Comparison of ENCODE assay signal across 8 cellular contexts in the genomic region with DNA sequence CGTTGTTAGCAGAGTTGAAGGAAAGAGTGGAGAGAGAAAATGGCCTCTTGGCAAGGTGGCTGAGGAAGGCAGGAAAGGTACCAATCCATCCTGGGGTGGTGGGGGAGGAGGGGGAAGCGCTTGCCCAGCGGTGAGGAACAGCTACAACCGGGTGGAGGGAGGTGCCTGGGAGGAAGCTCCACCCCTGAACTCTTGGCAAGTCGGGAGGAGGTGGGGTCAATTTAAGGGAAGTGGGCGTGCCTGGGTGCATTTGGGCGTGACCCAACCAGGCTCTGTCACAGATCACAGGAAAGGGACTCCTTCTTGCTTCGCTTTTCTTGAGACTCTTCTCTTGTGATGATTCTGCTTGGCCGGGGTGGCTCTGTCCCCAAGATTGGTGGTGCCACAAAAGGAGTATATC. TPM values are rescaled to one million over a fixed set of nuclear protein-coding genes. Genes with fewer than 3 reads are reported as not detected.
DNase-seq lines count a peak whose midpoint lies in the region; ATAC-seq and TF ChIP-seq lines count a peak whose summit lies in the region.

No MANE protein-coding gene starts in this region.

- H3K27me3 Mint-ChIP-seq in CD8-positive, alpha-beta memory T cell = peaks cover 0 to 7% of the 10 kb centered on the region in 2 donors

- peak overlapping the region; percentile 9 for H3K27ac ChIP-seq in CD8-positive, alpha-beta memory T cell (ENCODE audit: low read depth, low read length)
- H3K27ac ChIP-seq in cardiac muscle cell = no peak overlapping the region

- ATAC-seq in GM19452 (IDR thresholded peaks at IDR 0.05; ENCODE audit: unreplicated experiment) = peak; percentile 100
- ATAC-seq in HG03439 (IDR thresholded peaks at IDR 0.05; ENCODE audit: unreplicated experiment) = peak; percentile 99

- no peaks in the 10 kb centered on the region for H3K27me3 ChIP-seq in CD8-positive, alpha-beta memory T cell (ENCODE audit: insufficient read depth, low read length, poor library complexity, severe bottlenecking)
- H3K27me3 ChIP-seq in cardiac muscle cell = no peaks in the 10 kb centered on the region

- peak; percentile 69 to 88 (median 78) for DNase-seq in CD8-positive, alpha-beta memory T cell
- DNase-seq in SK-MEL-5 (ENCODE audit: low read depth, low spot score) (peak; percentile 75), cardiac muscle cell (ENCODE audit: low read depth in 1 of 2, low spot score in 1 of 2) (peak; percentile 55 to 72), NCI-H524 treated with DMSO at 0.1 percent for 48 hours (lab: John Stamatoyannopoulos, UW) (no peak)
- peak; percentile 52 for DNase-seq in activated gamma-delta T cell treated with anti-CD3 and anti-CD28 coated beads, Interleukin-2, amount 50 U/mL, for 16 hours (ENCODE audit: low read depth)
- DNase-seq in stimulated activated CD4-positive, alpha-beta T cell treated with anti-CD3 and anti-CD28 coated beads, Interleukin-15, amount 100 ng/mL, for 1 hour (ENCODE audit: low read depth in 1 of 2, low spot score in 1 of 2) = peak; percentile 47 to 57

- POLR2A ChIA-PET in CD8-positive, alpha-beta memory T cell (lab: Charles Lee) = interaction anchor here (1.1 kb wide), 1 partner anchor 41 kb away, joined by 11 read pairs; a partner anchor contains a TSS

- H3K9me3 ChIP-seq in CD8-positive, alpha-beta memory T cell (ENCODE audit: low read length) = no peaks in the 10 kb centered on the region
- no peaks in the 10 kb centered on the region for H3K9me3 ChIP-seq in cardiac muscle cell (ENCODE audit: low read depth)

- no peaks in the 10 kb centered on the region for H3K9me3 Mint-ChIP-seq in CD8-positive, alpha-beta memory T cell

- H3K4me3 Mint-ChIP-seq in CD8-positive, alpha-beta memory T cell = peak overlapping the region in 6 of 7 donors; percentile 25 to 75 (median 58)

- H3K4me1 Mint-ChIP-seq in CD8-positive, alpha-beta memory T cell = peaks cover 13 to 14% (median 13%) of the 10 kb centered on the region in 3 donors

- no peak for TF ChIP-seq CTCF in cardiac muscle cell (IDR thresholded peaks at IDR 0.05; ENCODE audit: low read depth, low read length)

- H3K36me3 ChIP-seq in CD8-positive, alpha-beta memory T cell (ENCODE audit: insufficient read depth, low read length) = peaks cover 7% of the 10 kb centered on the region
- no peaks in the 10 kb centered on the region for H3K36me3 ChIP-seq in cardiac muscle cell

- H3K27ac Mint-ChIP-seq in CD8-positive, alpha-beta memory T cell = peak overlapping the region; percentile 54 to 89 (median 78)

- no peak overlapping the region for H3K4me3 ChIP-seq in CD8-positive, alpha-beta memory T cell (ENCODE audit: low read length)
- no peak overlapping the region for H3K4me3 ChIP-seq in cardiac muscle cell

- CTCF ChIA-PET in CD8-positive, alpha-beta memory T cell (lab: Charles Lee) = interaction anchor here (1.1 to 10.0 kb wide), 4 partner anchors 37 to 96 kb away, joined by 3 to 115 read pairs (median 5); no protein-coding TSS in a partner anchor

- H3K36me3 Mint-ChIP-seq in CD8-positive, alpha-beta memory T cell = peaks cover 1 to 64% (median 3%) of the 10 kb centered on the region in 3 donors

- in situ Hi-C loops in SK-MEL-5 (cut with HindIII; ENCODE audit: low pct_unique_long_range_greater_than_20kb, low sequenced_read_pairs) = no loop called here

- peaks cover 7% of the 10 kb centered on the region for H3K4me1 ChIP-seq in CD8-positive, alpha-beta memory T cell (ENCODE audit: insufficient read depth, low read length)
- no peaks in the 10 kb centered on the region for H3K4me1 ChIP-seq in cardiac muscle cell (ENCODE audit: low read depth)

RNA-seq across cellular contexts. Expression of a gene that starts 41.7 kb away (rescaled TPM):
- total RNA-seq in CD8-positive, alpha-beta memory T cell = 10 to 100 TPM; 10.7 to 12.1 TPM
- polyA plus RNA-seq in CD8-positive, alpha-beta memory T cell = 2.7 TPM
- total RNA-seq in SK-MEL-5 (2014; rRNA removed; shearing (Covaris generic)) = 0.50 and 0.88 TPM in 2 replicates
- polyA plus RNA-seq in SK-MEL-5 (2015; cell fraction: cytosol; rRNA removed) = 5.0 and 6.0 TPM in 2 replicates
- 2.3 and 3.4 TPM in 2 replicates for polyA plus RNA-seq in SK-MEL-5 (2015; cell fraction: nucleus; rRNA removed)
- 3.9 and 10.7 TPM in 2 replicates for total RNA-seq in cardiac muscle cell
- 8.7 and 13.6 TPM in 2 replicates for polyA plus RNA-seq in cardiac muscle cell
